Comparison of ENCODE assay signal across 2 cellular contexts in genomic region chr6:129183681-129184216, GRCh38.
A peak's percentile ranks its signal among the peaks of the same experiment; 100 is the strongest.
TF ChIP-seq lines count a peak whose summit lies in the region.

No MANE protein-coding gene starts in this region.

TF ChIP-seq in HCT116, 20 proteins besides CTCF, POLR2A, EP300 and RAD21 (continued from another document):
- TF ChIP-seq REST (IDR thresholded peaks at IDR 0.05; ENCODE audit: low read depth) = no peak
- TF ChIP-seq SIN3A (IDR thresholded peaks at IDR 0.05; ENCODE audit: low read depth) = no peak
- TF ChIP-seq TCF7L2 (IDR thresholded peaks at IDR 0.05; ENCODE audit: borderline replicate concordance, extremely low read depth, insufficient read depth, insufficient read length) = peak; percentile 82
- no peak for TF ChIP-seq ELF1 (IDR thresholded peaks at IDR 0.05; ENCODE audit: borderline replicate concordance, low read depth)
- TF ChIP-seq EGR1 (IDR thresholded peaks at IDR 0.05; ENCODE audit: low read depth) = no peak
- TF ChIP-seq POLR2AphosphoS5 (IDR thresholded peaks at IDR 0.05; ENCODE audit: low read depth, low read length) = no peak
- no peak for TF ChIP-seq ZFX (IDR thresholded peaks at IDR 0.05)
- TF ChIP-seq ZBTB33 (IDR thresholded peaks at IDR 0.05; ENCODE audit: extremely low read depth, insufficient replicate concordance, low read length) = no peak
- TF ChIP-seq MAX (IDR thresholded peaks at IDR 0.05) = 0 out of 2 replicates have a peak, but pooled peaks have one; percentile 19
- TF ChIP-seq JUND (IDR thresholded peaks at IDR 0.05) = peak; percentile 73
- TF ChIP-seq CBX3 (IDR thresholded peaks at IDR 0.05; ENCODE audit: low read depth) = no peak
- no peak for TF ChIP-seq YY1 (IDR thresholded peaks at IDR 0.05; ENCODE audit: extremely low read depth, insufficient replicate concordance, low read depth, low read length)
- no peak for TF ChIP-seq ZNF274 (IDR thresholded peaks at IDR 0.05; ENCODE audit: low read depth, low read length)
- TF ChIP-seq SP1 (IDR thresholded peaks at IDR 0.05; ENCODE audit: low read depth) = peak; percentile 43; the same call in 1 of the 2 replicates

TF ChIP-seq in WTC11, 78 proteins besides CTCF, POLR2A, EP300 and RAD21 (continued from another document):
- TF ChIP-seq ARID4B (CRISPR knock-in tag; IDR thresholded peaks at IDR 0.05; ENCODE audit: borderline replicate concordance) (no peak), ZNF532 (CRISPR knock-in tag; IDR thresholded peaks at IDR 0.05; ENCODE audit: borderline replicate concordance) (no peak), GABPB1 (CRISPR knock-in tag; IDR thresholded peaks at IDR 0.05) (no peak), NFATC4 (CRISPR knock-in tag; IDR thresholded peaks at IDR 0.05) (no peak), ZNF671 (CRISPR knock-in tag; IDR thresholded peaks at IDR 0.05) (no peak), ZMAT4 (CRISPR knock-in tag; IDR thresholded peaks at IDR 0.05) (no peak), ZBTB21 (CRISPR knock-in tag; IDR thresholded peaks at IDR 0.05; ENCODE audit: borderline replicate concordance) (no peak)
